ENCODE assay signal across 16 cellular contexts in genomic region chr6:87919001-87919400, GRCh38.
DNase-seq lines count a peak whose midpoint lies in the region; TF ChIP-seq lines count a peak whose summit lies in the region.
"Had no signal": no experiment of that assay in that cellular context is flagged by ENCODE, and none has a peak within 500 bp of the region (broad histone marks: within the 10 kb centered on the region; RNA-seq: fewer than 3 reads in every experiment).

No MANE protein-coding gene starts in this region.

- H3K4me3 Mint-ChIP-seq in nephron: no peak overlapping the region
- H3K4me3 Mint-ChIP-seq in endothelial cell (ENCODE audit: unreplicated experiment): no peak overlapping the region
- H3K4me3 Mint-ChIP-seq: CD4-positive, alpha-beta T cell; GM23338 had no signal

- H3K9me2 ChIP-seq in DOHH2 (replicated peaks; ENCODE audit: control insufficient read depth, low read length) (no peaks in the 10 kb centered on the region), SU-DHL-6 (replicated peaks; ENCODE audit: insufficient read depth, low read length) (no peaks in the 10 kb centered on the region)

- peaks cover 48% of the 10 kb centered on the region for H3K36me3 ChIP-seq in DOHH2 (ENCODE audit: control insufficient read depth, low read length)
- no peaks in the 10 kb centered on the region for H3K36me3 ChIP-seq in SU-DHL-6 (ENCODE audit: low read length)
- H3K36me3 ChIP-seq in MG63: no peaks in the 10 kb centered on the region

- TF ChIP-seq CTCF in DOHH2 (IDR thresholded peaks at IDR 0.05; ENCODE audit: low read depth, low read length, poor library complexity, severe bottlenecking) (no peak), SU-DHL-6 (IDR thresholded peaks at IDR 0.05; ENCODE audit: insufficient read depth, low read length, poor library complexity, severe bottlenecking) (no peak), nephron (IDR thresholded peaks at IDR 0.05; ENCODE audit: unreplicated experiment in 3 of 3) (no peak), endothelial cell (IDR thresholded peaks at IDR 0.05; ENCODE audit: unreplicated experiment) (no peak)

- no peaks in the 10 kb centered on the region for H3K36me3 Mint-ChIP-seq in nephron (ENCODE audit: low read depth)
- H3K36me3 Mint-ChIP-seq in endothelial cell (ENCODE audit: low read depth, unreplicated experiment): no peaks in the 10 kb centered on the region

- H4K20me1 ChIP-seq in DOHH2 (ENCODE audit: control insufficient read depth, insufficient read depth, low read depth, low read length) (no peaks in the 10 kb centered on the region), SU-DHL-6 (ENCODE audit: low read depth, low read length) (no peaks in the 10 kb centered on the region)

- no peaks in the 10 kb centered on the region for H3K9me3 ChIP-seq in DOHH2 (ENCODE audit: control insufficient read depth, insufficient read depth, low read length)
- H3K9me3 ChIP-seq in SU-DHL-6 (ENCODE audit: insufficient read depth, low read length): peaks cover 4% of the 10 kb centered on the region; the same call in 1 of the 2 replicates
- no peaks in the 10 kb centered on the region for H3K9me3 ChIP-seq in MG63
- H3K9me3 ChIP-seq: A549 had no signal

- H3K4me2 ChIP-seq in DOHH2 (ENCODE audit: low read length) (peak overlapping the region; percentile 87), SU-DHL-6 (ENCODE audit: low read depth, low read length, poor library complexity, severe bottlenecking) (peak overlapping the region; percentile 96)
- H3K4me2 ChIP-seq: A549, GM23338 had no signal

- H3K79me2 ChIP-seq in DOHH2 (ENCODE audit: control insufficient read depth, low read length) (peaks cover 7% of the 10 kb centered on the region), SU-DHL-6 (ENCODE audit: insufficient read depth, low read length) (no peaks in the 10 kb centered on the region; the same call in 1 of the 2 replicates)

- H3F3A ChIP-seq in DOHH2 (ENCODE audit: control insufficient read depth, insufficient read depth): peaks cover 82% of the 10 kb centered on the region
- H3F3A ChIP-seq in SU-DHL-6 (ENCODE audit: insufficient read depth): peaks cover 81% of the 10 kb centered on the region

- H3K27ac ChIP-seq in DOHH2 (ENCODE audit: low read depth, low read length) (peak overlapping the region; percentile 100), SU-DHL-6 (ENCODE audit: low read depth, low read length) (peak overlapping the region; percentile 99)
- H3K27ac ChIP-seq: A549 had no signal

- H3K27me3 Mint-ChIP-seq in nephron (ENCODE audit: low read depth): no peaks in the 10 kb centered on the region
- no peaks in the 10 kb centered on the region for H3K27me3 Mint-ChIP-seq in endothelial cell (ENCODE audit: unreplicated experiment)

- peaks cover 44% of the 10 kb centered on the region for H3K4me1 Mint-ChIP-seq in nephron
- no peaks in the 10 kb centered on the region for H3K4me1 Mint-ChIP-seq in endothelial cell (ENCODE audit: unreplicated experiment)

- peaks cover 97% of the 10 kb centered on the region for H3K4me1 ChIP-seq in DOHH2 (ENCODE audit: control insufficient read depth, low read length)
- H3K4me1 ChIP-seq: A549 had no signal

- peak overlapping the region; percentile 73 for H3K4me3 ChIP-seq in DOHH2 (ENCODE audit: low read length)
- peak overlapping the region; percentile 27 for H3K4me3 ChIP-seq in SU-DHL-6 (ENCODE audit: insufficient read depth, low read length, poor library complexity, severe bottlenecking)
- H3K4me3 ChIP-seq in MG63: no peak overlapping the region
- H3K4me3 ChIP-seq: A549, GM12878, GM23338 had no signal

- H2AFZ ChIP-seq in SU-DHL-6 (ENCODE audit: low read depth, low read length, severe bottlenecking): no peak overlapping the region
- H2AFZ ChIP-seq: GM23338 had no signal

- peak overlapping the region; percentile 88 for H3K9ac ChIP-seq in SU-DHL-6 (ENCODE audit: low read length)

- DNase-seq in NAMALWA (ENCODE audit: low spot score) (peak; percentile 66), MG63 (no peak), endothelial cell (ENCODE audit: low spot score) (no peak)
- DNase-seq in activated CD4-positive, alpha-beta T cell treated with anti-CD3 and anti-CD28 coated beads, Interleukin-2, amount 50 U/mL, for 48 hours: no peak
- no peak for DNase-seq in stimulated activated CD4-positive, alpha-beta T cell treated with anti-CD3 and anti-CD28 coated beads, Interleukin-4, amount 100 ng/mL, for 1 hour
- DNase-seq: C1 segment of cervical spinal cord; Calu3; CD4-positive, alpha-beta T cell; DMS 273 treated with DMSO at 0.1 percent for 48 hours; H7 had no signal

- H3K27ac Mint-ChIP-seq in nephron: peak overlapping the region; percentile 73 to 79 (median 79)
- H3K27ac Mint-ChIP-seq in endothelial cell (ENCODE audit: unreplicated experiment): no peak overlapping the region
- H3K27ac Mint-ChIP-seq: CD4-positive, alpha-beta T cell; GM23338 had no signal

- H3K9me3 Mint-ChIP-seq in nephron (peaks cover 6% of the 10 kb centered on the region), endothelial cell (ENCODE audit: unreplicated experiment) (no peaks in the 10 kb centered on the region)
- H3K9me3 Mint-ChIP-seq: CD4-positive, alpha-beta T cell had no signal

- H3K27me3 ChIP-seq in DOHH2 (ENCODE audit: control insufficient read depth, low read length) (no peaks in the 10 kb centered on the region), SU-DHL-6 (ENCODE audit: low read length) (no peaks in the 10 kb centered on the region), MG63 (no peaks in the 10 kb centered on the region)
